In the genomic region with DNA sequence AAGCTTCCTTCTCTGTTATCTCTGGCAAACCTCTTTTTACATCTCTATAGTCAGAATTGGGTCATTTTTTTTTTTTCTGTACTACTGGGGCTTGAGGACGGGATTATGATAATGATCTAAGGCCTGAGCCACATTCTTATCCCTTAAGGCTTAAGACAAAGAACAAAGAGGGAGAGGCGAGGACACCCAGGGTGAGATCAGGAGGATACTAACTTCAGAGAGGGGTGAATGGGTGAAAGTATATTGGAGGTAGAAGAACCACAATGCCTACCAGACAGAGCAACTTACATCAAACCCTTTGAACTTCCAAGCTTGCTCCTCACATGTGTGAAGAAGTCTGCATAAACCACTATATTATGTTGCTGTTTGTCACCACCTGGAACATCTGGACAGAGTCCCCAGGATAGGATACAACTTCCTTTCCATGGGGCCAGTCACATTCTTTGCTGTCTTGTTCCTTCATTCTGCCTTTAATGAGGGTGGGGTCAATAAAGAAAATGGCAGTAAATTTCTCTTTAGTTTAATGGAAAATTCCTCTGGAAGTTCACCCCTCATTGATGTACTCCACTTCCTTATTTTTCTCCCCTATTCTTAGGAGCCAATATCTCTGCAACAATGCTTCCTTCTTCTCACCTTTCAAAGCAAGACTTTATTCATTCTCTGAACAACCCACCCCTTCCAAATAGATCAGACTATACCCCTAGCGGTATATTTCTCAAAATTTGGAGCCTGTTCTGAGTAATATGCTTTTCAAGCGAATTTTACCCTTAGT, we compare ENCODE assay signal across 16 cellular contexts.
"Had no signal": no experiment of that assay in that cellular context is flagged by ENCODE, and none has a peak within 500 bp of the region (broad histone marks: within the 10 kb centered on the region; RNA-seq: fewer than 3 reads in every experiment).

No MANE protein-coding gene starts in this region.

- H3K9me3 Mint-ChIP-seq: activated naive CD8-positive, alpha-beta T cell treated with anti-CD3 and anti-CD28 coated beads, Interleukin-2, amount 10 ng/mL, durations not matched to agents 7 days and 5 days; stimulated activated naive CD8-positive, alpha-beta T cell treated with anti-CD3 and anti-CD28 coated beads, Interleukin-15, amount 100 ng/mL, for 72 hours; type B pancreatic cell had no signal

- H3K9me3 ChIP-seq: sigmoid colon, spleen had no signal

- H3K4me3 Mint-ChIP-seq: activated naive CD8-positive, alpha-beta T cell treated with anti-CD3 and anti-CD28 coated beads, Interleukin-2, amount 10 ng/mL, durations not matched to agents 7 days and 5 days; stimulated activated naive CD8-positive, alpha-beta T cell treated with anti-CD3 and anti-CD28 coated beads, Interleukin-15, amount 100 ng/mL, for 72 hours; T-helper 17 cell; type B pancreatic cell had no signal

- H3K36me3 Mint-ChIP-seq: activated naive CD8-positive, alpha-beta T cell treated with anti-CD3 and anti-CD28 coated beads, Interleukin-2, amount 10 ng/mL, durations not matched to agents 7 days and 5 days; type B pancreatic cell had no signal

- DNase-seq: activated naive CD4-positive, alpha-beta T cell; activated naive CD8-positive, alpha-beta T cell treated with anti-CD3 and anti-CD28 coated beads, Interleukin-2, amount 10 ng/mL, durations not matched to agents 7 days and 5 days; aorta; cortex of kidney; effector CD4-positive, alpha-beta T cell; foreskin melanocyte; left colon; midbrain; sigmoid colon; spleen; stimulated activated naive CD8-positive, alpha-beta T cell treated with anti-CD3 and anti-CD28 coated beads, Interleukin-15, amount 100 ng/mL, for 72 hours; T-helper 17 cell had no signal

- FAIRE-seq: endothelial cell of umbilical vein had no signal

- H3K4me3 ChIP-seq: lung, sigmoid colon, spleen had no signal

- H3K36me3 ChIP-seq: sigmoid colon, spleen had no signal

- H3K27ac Mint-ChIP-seq: activated naive CD8-positive, alpha-beta T cell treated with anti-CD3 and anti-CD28 coated beads, Interleukin-2, amount 10 ng/mL, durations not matched to agents 7 days and 5 days; stimulated activated naive CD8-positive, alpha-beta T cell treated with anti-CD3 and anti-CD28 coated beads, Interleukin-15, amount 100 ng/mL, for 72 hours; T-helper 17 cell; type B pancreatic cell had no signal

- H3K27ac ChIP-seq: sigmoid colon, spleen had no signal

- ATAC-seq: activated CD4-positive, CD25-positive, alpha-beta regulatory T cell treated with anti-CD3 and anti-CD28 coated beads, Interleukin-2, amount 50 U/mL, for 24 hours; left colon; stimulated activated naive CD8-positive, alpha-beta T cell treated with anti-CD3 and anti-CD28 coated beads, Interleukin-15, amount 100 ng/mL, for 72 hours; T-helper 17 cell had no signal

- H3K27me3 ChIP-seq: sigmoid colon had no signal
